ENCODE assay signal across 8 cellular contexts in the genomic region with DNA sequence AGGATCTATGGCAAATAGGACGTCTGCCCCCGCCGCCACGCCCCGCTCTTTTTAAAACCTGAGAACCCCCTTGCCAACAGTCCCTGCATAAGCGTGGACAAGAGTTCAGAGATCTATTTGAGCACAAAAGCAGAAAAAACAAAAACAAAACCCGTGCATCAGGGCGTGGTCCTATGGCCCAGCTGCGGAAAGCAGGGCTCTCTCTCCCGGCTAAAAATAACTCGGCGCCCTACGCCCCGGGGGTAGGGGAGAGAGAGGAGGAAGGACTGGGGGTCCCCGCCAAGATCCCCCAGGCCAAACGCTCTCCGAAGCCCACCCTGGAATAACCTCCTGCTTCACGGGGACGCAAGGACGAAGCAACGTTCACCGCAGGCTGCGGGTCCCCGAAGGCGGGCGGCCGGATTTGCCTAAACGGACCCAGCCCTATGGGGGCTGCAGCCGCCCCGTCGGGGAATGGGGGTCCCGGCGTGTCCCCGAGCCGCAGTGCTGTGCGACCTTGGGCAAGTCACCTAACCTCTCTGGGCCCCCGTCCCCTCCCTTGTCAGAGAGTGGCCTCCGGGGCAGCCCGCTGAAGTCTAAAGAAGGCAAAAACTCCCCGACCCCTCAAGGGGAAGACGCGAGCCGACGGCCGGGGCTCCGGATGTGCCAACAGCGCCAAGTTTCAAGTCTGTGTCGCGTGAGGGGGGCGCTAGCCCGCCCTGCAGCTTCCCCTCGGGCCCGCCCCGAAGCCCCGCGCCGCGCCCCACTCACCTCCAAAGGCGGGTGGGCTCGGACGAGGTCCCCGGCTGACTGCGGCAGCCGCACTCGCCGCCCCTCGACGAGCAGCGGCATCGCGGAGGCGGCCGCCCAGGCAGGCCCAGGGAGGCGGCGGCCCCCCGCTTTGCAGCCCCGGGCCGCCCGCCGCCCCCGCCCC. TPM values are rescaled to one million over a fixed set of nuclear protein-coding genes. Genes with fewer than 3 reads are reported as not detected.
DNase-seq lines count a peak whose midpoint lies in the region; ATAC-seq and TF ChIP-seq lines count a peak whose summit lies in the region.

No MANE protein-coding gene starts in this region.

- H3K9me3 ChIP-seq in PC-9 (ENCODE audit: insufficient read depth, low read depth) (no peaks in the 10 kb centered on the region), liver (ENCODE audit: control insufficient read depth in 4 of 4, low read length in 3 of 4) (no peaks in the 10 kb centered on the region)

- in situ Hi-C loops in brain microvascular endothelial cell (cut with HindIII; ENCODE audit: low pct_ligation_motif_present, low sequenced_read_pairs), result no loop called here

- CTCF ChIA-PET in PC-9 (lab: Charles Lee), result no interaction called here

- POLR2A ChIA-PET in PC-9 (lab: Charles Lee; ENCODE audit: unreplicated experiment), result no interaction called here

- H4K20me1 ChIP-seq in PC-9 (ENCODE audit: insufficient read depth), result no peaks in the 10 kb centered on the region; the same call in 1 of the 2 replicates

- H3K79me2 ChIP-seq in PC-9 (ENCODE audit: low read depth), result peaks cover 12% of the 10 kb centered on the region

- peak; percentile 46 for ATAC-seq in GM18870 (IDR thresholded peaks at IDR 0.05; ENCODE audit: unreplicated experiment)
- peak; percentile 40 for ATAC-seq in HG03060 (IDR thresholded peaks at IDR 0.05; ENCODE audit: low read depth, unreplicated experiment)

- TSS peak; percentile 34 for BruUV-seq in PC-9 (replicated peaks; lab: Mats Ljungman, UMichigan)

- H3K36me3 ChIP-seq in PC-9 (ENCODE audit: low read depth) (peaks cover 13% of the 10 kb centered on the region), brain microvascular endothelial cell (replicated peaks) (peaks cover 14% of the 10 kb centered on the region), liver (ENCODE audit: control insufficient read depth in 4 of 4, insufficient read depth in 3 of 4, low read depth in 1 of 4, low read length in 3 of 4) (peaks cover 2 to 9% (median 4%) of the 10 kb centered on the region in 4 donors)

- 3% methylated on average over 81 of the region's 81 CpGs for WGBS in liver

- H2AFZ ChIP-seq in PC-9, result peak overlapping the region; percentile 95

- no peaks in the 10 kb centered on the region for H3K9me2 ChIP-seq in PC-9 (ENCODE audit: insufficient read depth)

- DNase-seq in PC-9, result no peak
- DNase-seq in brain microvascular endothelial cell, result no peak
- peak; percentile 40 for DNase-seq in stimulated activated CD8-positive, alpha-beta memory T cell treated with anti-CD3 and anti-CD28 coated beads, Interleukin-7, amount 100 ng/mL, for 24 hours (ENCODE audit: low read depth)
- no peak for DNase-seq in NCI-H2107 (lab: John Stamatoyannopoulos, UW)

- H3F3A ChIP-seq in PC-9 (ENCODE audit: insufficient read depth, low read depth), result peaks cover 43% of the 10 kb centered on the region

- TF ChIP-seq CTCF in C4-2B (conservative IDR thresholded peaks at IDR 0.05) (no peak; the same call in 1 of the 2 replicates), PC-9 (conservative IDR thresholded peaks at IDR 0.05) (peak; percentile 16; the same call in 1 of the 2 replicates), brain microvascular endothelial cell (IDR thresholded peaks at IDR 0.05; ENCODE audit: low read depth, low read length, missing control alignments) (no peak), liver (IDR thresholded peaks at IDR 0.05; ENCODE audit: low read depth, low read length, missing input control) (no peak)

- H3K4me1 ChIP-seq in PC-9 (replicated peaks; ENCODE audit: insufficient read depth) (peaks cover 36% of the 10 kb centered on the region), liver (ENCODE audit: control insufficient read depth in 4 of 4, insufficient read depth in 4 of 4, low read length in 3 of 4) (peaks cover 7 to 58% (median 50%) of the 10 kb centered on the region in 4 donors)

- H3K27ac ChIP-seq in C4-2B (peak overlapping the region; percentile 67), PC-9 (no peak overlapping the region), brain microvascular endothelial cell (peak overlapping the region; percentile 18), liver (ENCODE audit: low read depth in 1 of 2, low read length in 2 of 2) (peak overlapping the region; percentile 72 to 75)

- H3K4me3 ChIP-seq in PC-9 (peak overlapping the region; percentile 91), brain microvascular endothelial cell (ENCODE audit: low read depth, low read length) (peak overlapping the region; percentile 88), liver (ENCODE audit: low read depth in 1 of 3, low read length in 3 of 3) (peak overlapping the region; percentile 70 to 98 (median 88))

- peak overlapping the region; percentile 70 to 77 for H3K9ac ChIP-seq in liver (ENCODE audit: low read depth in 1 of 2, low read length in 2 of 2)

- no peaks in the 10 kb centered on the region for H3K27me3 ChIP-seq in PC-9 (ENCODE audit: insufficient read depth, low read depth)
- no peaks in the 10 kb centered on the region for H3K27me3 ChIP-seq in brain microvascular endothelial cell (replicated peaks)
- no peaks in the 10 kb centered on the region for H3K27me3 ChIP-seq in liver (ENCODE audit: control insufficient read depth in 4 of 4, insufficient read depth in 4 of 4, low read length in 3 of 4)

- TF ChIP-seq RAD21 in liver (IDR thresholded peaks at IDR 0.05), result no peak

- H3K4me2 ChIP-seq in PC-9, result peak overlapping the region; percentile 83

- intact Hi-C loops in PC-9 (cut with micrococcal nuclease; ENCODE audit: unreplicated experiment), result no loop called here

TF ChIP-seq in liver, 16 proteins besides CTCF, POLR2A, EP300 and RAD21:
- TF ChIP-seq TAF1 (conservative IDR thresholded peaks at IDR 0.05), result no peak
- TF ChIP-seq NR2F2 (IDR thresholded peaks at IDR 0.05), result no peak
- TF ChIP-seq, protein P1, sequence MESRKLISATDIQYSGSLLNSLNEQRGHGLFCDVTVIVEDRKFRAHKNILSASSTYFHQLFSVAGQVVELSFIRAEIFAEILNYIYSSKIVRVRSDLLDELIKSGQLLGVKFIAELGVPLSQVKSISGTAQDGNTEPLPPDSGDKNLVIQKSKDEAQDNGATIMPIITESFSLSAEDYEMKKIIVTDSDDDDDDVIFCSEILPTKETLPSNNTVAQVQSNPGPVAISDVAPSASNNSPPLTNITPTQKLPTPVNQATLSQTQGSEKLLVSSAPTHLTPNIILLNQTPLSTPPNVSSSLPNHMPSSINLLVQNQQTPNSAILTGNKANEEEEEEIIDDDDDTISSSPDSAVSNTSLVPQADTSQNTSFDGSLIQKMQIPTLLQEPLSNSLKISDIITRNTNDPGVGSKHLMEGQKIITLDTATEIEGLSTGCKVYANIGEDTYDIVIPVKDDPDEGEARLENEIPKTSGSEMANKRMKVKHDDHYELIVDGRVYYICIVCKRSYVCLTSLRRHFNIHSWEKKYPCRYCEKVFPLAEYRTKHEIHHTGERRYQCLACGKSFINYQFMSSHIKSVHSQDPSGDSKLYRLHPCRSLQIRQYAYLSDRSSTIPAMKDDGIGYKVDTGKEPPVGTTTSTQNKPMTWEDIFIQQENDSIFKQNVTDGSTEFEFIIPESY (IDR thresholded peaks at IDR 0.05), result no peak
- TF ChIP-seq JUND (IDR thresholded peaks at IDR 0.05), result no peak
- no peak for TF ChIP-seq GABPA (IDR thresholded peaks at IDR 0.05 in 1 of 2, conservative IDR thresholded peaks at IDR 0.05 in 1 of 2)
- TF ChIP-seq, protein P2, sequence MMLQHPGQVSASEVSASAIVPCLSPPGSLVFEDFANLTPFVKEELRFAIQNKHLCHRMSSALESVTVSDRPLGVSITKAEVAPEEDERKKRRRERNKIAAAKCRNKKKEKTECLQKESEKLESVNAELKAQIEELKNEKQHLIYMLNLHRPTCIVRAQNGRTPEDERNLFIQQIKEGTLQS (IDR thresholded peaks at IDR 0.05), result no peak
- no peak for TF ChIP-seq FOXA1 (IDR thresholded peaks at IDR 0.05)
- no peak for TF ChIP-seq RXRA (IDR thresholded peaks at IDR 0.05)
- no peak for TF ChIP-seq HNF4G (IDR thresholded peaks at IDR 0.05)
- TF ChIP-seq HNF4A (conservative IDR thresholded peaks at IDR 0.05), result no peak
- no peak for TF ChIP-seq YY1 (IDR thresholded peaks at IDR 0.05)
- TF ChIP-seq, protein P3, sequence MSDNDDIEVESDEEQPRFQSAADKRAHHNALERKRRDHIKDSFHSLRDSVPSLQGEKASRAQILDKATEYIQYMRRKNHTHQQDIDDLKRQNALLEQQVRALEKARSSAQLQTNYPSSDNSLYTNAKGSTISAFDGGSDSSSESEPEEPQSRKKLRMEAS (IDR thresholded peaks at IDR 0.05), result no peak
TF ChIP-seq in liver: peak in this region for 0.

RNA-seq across cellular contexts. Expression of a gene that starts 0.5 kb away (rescaled TPM):
- total RNA-seq in PC-9 (2021) (33.0 and 41.1 TPM in 2 replicates), liver (10 to 100 TPM; 31.4 to 43.9 TPM)
- polyA plus RNA-seq in liver, result 10 to 100 TPM; 14.0 to 37.1 TPM

RNA-seq across cellular contexts. Expression of a gene that starts 38.7 kb away (rescaled TPM):
- total RNA-seq in PC-9 (2021), result 25.9 and 29.0 TPM in 2 replicates
- total RNA-seq in liver, result 10 to 100 TPM; 15.6 to 28.4 TPM
- 10 to 100 TPM in 1 of 2 donors, 1 to 10 TPM in 1; 8.2 to 17.0 TPM for polyA plus RNA-seq in liver
